8 cellular contexts compared by ENCODE assay signal in genomic region chr14:105168093-105168420, GRCh38. TPM values are rescaled to one million over a fixed set of nuclear protein-coding genes. Genes with fewer than 3 reads are reported as not detected.
DNase-seq lines count a peak whose midpoint lies in the region; ATAC-seq and TF ChIP-seq lines count a peak whose summit lies in the region.

No MANE protein-coding gene starts in this region.

- TF ChIP-seq POLR2A in breast epithelium (IDR thresholded peaks at IDR 0.05): no peak

- H3K9ac ChIP-seq in mesenchymal stem cell (ENCODE audit: low read length): no peak overlapping the region

- no peak overlapping the region for H3K4ac ChIP-seq in mesenchymal stem cell (ENCODE audit: low read depth in 1 of 2, low read length in 2 of 2)

- no peak overlapping the region for H3K18ac ChIP-seq in mesenchymal stem cell (ENCODE audit: low read depth in 1 of 2, low read length in 2 of 2)

- H3K4me1 ChIP-seq in right atrium auricular region: peaks cover 0 to 50% of the 10 kb centered on the region in 2 donors
- H3K4me1 ChIP-seq in breast epithelium: no peaks in the 10 kb centered on the region
- peaks cover 31% of the 10 kb centered on the region for H3K4me1 ChIP-seq in mesenchymal stem cell (ENCODE audit: control insufficient read depth, insufficient read depth, low read depth, low read length)
- no peaks in the 10 kb centered on the region for H3K4me1 ChIP-seq in urinary bladder (ENCODE audit: insufficient read depth)

- H3K9me3 ChIP-seq in right atrium auricular region: no peaks in the 10 kb centered on the region
- H3K9me3 ChIP-seq in breast epithelium: no peaks in the 10 kb centered on the region
- no peaks in the 10 kb centered on the region for H3K9me3 ChIP-seq in mesenchymal stem cell (ENCODE audit: control insufficient read depth, low read length)

- peak overlapping the region in 1 of 2 experiments; percentile 80 for H3K23ac ChIP-seq in mesenchymal stem cell (ENCODE audit: low read length in 2 of 2)

- H3K36me3 ChIP-seq in right atrium auricular region (no peaks in the 10 kb centered on the region), breast epithelium (no peaks in the 10 kb centered on the region), mesenchymal stem cell (ENCODE audit: control insufficient read depth in 1 of 2, insufficient read depth in 2 of 2, low read depth in 1 of 2, low read length in 2 of 2) (no peaks in the 10 kb centered on the region), urinary bladder (ENCODE audit: insufficient read depth) (no peaks in the 10 kb centered on the region)

- H3K4me3 ChIP-seq in right atrium auricular region: peak overlapping the region; percentile 37 to 57
- H3K4me3 ChIP-seq in breast epithelium: peak overlapping the region; percentile 33 to 64 (median 56)
- peak overlapping the region in 1 of 2 experiments; percentile 35 for H3K4me3 ChIP-seq in mesenchymal stem cell (ENCODE audit: insufficient read depth in 1 of 2, low read depth in 1 of 2, low read length in 2 of 2)
- peak overlapping the region; percentile 56 for H3K4me3 ChIP-seq in urinary bladder (ENCODE audit: low read depth, low read length)

- intact Hi-C loops in cardiac septum (cut with DNase I): loop anchor here (5.0 kb wide), 1 partner anchor 76 kb away; no protein-coding TSS in a partner anchor
- intact Hi-C loops in breast epithelium (cut with DNase I; ENCODE audit: low total_unique reads): loop anchor here (5.0 kb wide), 1 partner anchor 76 kb away; no protein-coding TSS in a partner anchor

- H2BK15ac ChIP-seq in mesenchymal stem cell (ENCODE audit: low read depth, poor library complexity, severe bottlenecking): peak overlapping the region; percentile 35

- no peak overlapping the region for H2BK5ac ChIP-seq in mesenchymal stem cell (ENCODE audit: low read depth, low read length, poor library complexity, severe bottlenecking)

- H2BK12ac ChIP-seq in mesenchymal stem cell (ENCODE audit: low read length in 2 of 2): no peak overlapping the region

- no peak overlapping the region for H2BK120ac ChIP-seq in mesenchymal stem cell (ENCODE audit: low read depth, low read length)

- WGBS in mesenchymal stem cell: 0% methylated on average over 10 of the region's 46 CpGs
- under 1% methylated on average over 42 of the region's 46 CpGs for WGBS in urinary bladder

- no peaks in the 10 kb centered on the region for H3K79me1 ChIP-seq in mesenchymal stem cell (replicated peaks; ENCODE audit: low read length, poor library complexity, severe bottlenecking)

- TF ChIP-seq CTCF in right atrium auricular region (IDR thresholded peaks at IDR 0.05) (no peak), breast epithelium (IDR thresholded peaks at IDR 0.05) (no peak), omental fat pad (IDR thresholded peaks at IDR 0.05) (no peak)

- peak overlapping the region in 1 of 2 experiments; percentile 66 for H3K14ac ChIP-seq in mesenchymal stem cell (ENCODE audit: low read length in 2 of 2)

- H3K27me3 ChIP-seq in right atrium auricular region (no peaks in the 10 kb centered on the region), breast epithelium (peaks cover 0 to 10% of the 10 kb centered on the region in 2 donors), mesenchymal stem cell (ENCODE audit: control insufficient read depth in 1 of 2, insufficient read depth in 1 of 2, low read length in 2 of 2) (peaks cover 55 to 57% of the 10 kb centered on the region in 2 experiments)

- peak overlapping the region in 1 of 2 donors; percentile 59 for H3K27ac ChIP-seq in right atrium auricular region
- peak overlapping the region in 1 of 2 donors; percentile 71 for H3K27ac ChIP-seq in breast epithelium
- no peak overlapping the region for H3K27ac ChIP-seq in mesenchymal stem cell (ENCODE audit: low read length, poor library complexity, severe bottlenecking)
- no peak overlapping the region for H3K27ac ChIP-seq in urinary bladder (ENCODE audit: low read depth)

- ATAC-seq in GM18907 (IDR thresholded peaks at IDR 0.05; ENCODE audit: unreplicated experiment) (no peak), omental fat pad (ENCODE audit: low FRiP score) (no peak)

- H4K8ac ChIP-seq in mesenchymal stem cell (ENCODE audit: low read length): no peak overlapping the region

- no peak overlapping the region for H2AFZ ChIP-seq in mesenchymal stem cell (ENCODE audit: low read depth, low read length)

- DNase-seq in right atrium auricular region (ENCODE audit: low spot score) (no peak), cardiac septum (ENCODE audit: low spot score) (no peak), breast epithelium (ENCODE audit: low spot score in 2 of 2) (no peak), mesenchymal stem cell (no peak), omental fat pad (ENCODE audit: low spot score) (no peak), NCI-H146 treated with DMSO at 0.1 percent for 48 hours (lab: John Stamatoyannopoulos, UW; ENCODE audit: unreplicated experiment) (no peak)

- H2AK5ac ChIP-seq in mesenchymal stem cell (ENCODE audit: low read length, severe bottlenecking): no peak overlapping the region

- H4K91ac ChIP-seq in mesenchymal stem cell (ENCODE audit: low read length): no peak overlapping the region

- H3K4me2 ChIP-seq in mesenchymal stem cell (ENCODE audit: low read length, poor library complexity, severe bottlenecking): peak overlapping the region; percentile 70

RNA-seq across cellular contexts. Expression of gene JAG2, which starts 0.5 kb away (rescaled TPM):
- total RNA-seq in right atrium auricular region (10 to 100 TPM; 14.5 to 17.3 TPM), cardiac septum (36.7 TPM), breast epithelium (10 to 100 TPM in 2 of 3 donors, 1 to 10 TPM in 1; 4.2 to 15.4 (median 13.1) TPM), urinary bladder (11.2 TPM), omental fat pad (10 to 100 TPM in 1 of 4 donors, 1 to 10 TPM in 3; 4.7 to 21.3 (median 8.3) TPM)
- polyA plus RNA-seq in mesenchymal stem cell (2013, experiment 1 of 2): 0.94 TPM
- 0.81 TPM for polyA plus RNA-seq in mesenchymal stem cell (2013, experiment 2 of 2)
- polyA plus RNA-seq in urinary bladder: 22.4 TPM

RNA-seq across cellular contexts. Expression of gene NUDT14, which starts 13.1 kb away (rescaled TPM):
- total RNA-seq in right atrium auricular region: 10 to 100 TPM; 17.1 to 18.9 TPM
- total RNA-seq in cardiac septum: 27.1 TPM
- 10 to 100 TPM; 13.6 to 14.9 (median 14.1) TPM for total RNA-seq in breast epithelium
- polyA plus RNA-seq in mesenchymal stem cell (2013, experiment 1 of 2): 18.8 TPM
- polyA plus RNA-seq in mesenchymal stem cell (2013, experiment 2 of 2): 21.0 TPM
- 7.3 TPM for total RNA-seq in urinary bladder
- 11.6 TPM for polyA plus RNA-seq in urinary bladder
- total RNA-seq in omental fat pad: 10 to 100 TPM; 12.1 to 22.3 (median 16.6) TPM
